In genomic region chr16:8675183-8676159, GRCh38 we compare ENCODE assay signal across 8 cellular contexts. TPM values are rescaled to one million over a fixed set of nuclear protein-coding genes. Genes with fewer than 3 reads are reported as not detected.
DNase-seq lines count a peak whose midpoint lies in the region; ATAC-seq and TF ChIP-seq lines count a peak whose summit lies in the region.

No MANE protein-coding gene starts in this region.

- H3K9me3 ChIP-seq in HUES64 (ENCODE audit: insufficient read depth, low read depth, low read length) = no peaks in the 10 kb centered on the region

- no peaks in the 10 kb centered on the region for H3K36me3 ChIP-seq in HUES64 (ENCODE audit: insufficient read depth, low read length)

- peaks cover 4% of the 10 kb centered on the region; the same call in 1 of the 2 replicates for H3K4me1 ChIP-seq in HUES64 (ENCODE audit: insufficient read depth, low read length)

- 68% methylated on average over 13 of the region's 13 CpGs for WGBS in HUES64

- H3K9ac ChIP-seq in HUES64 (ENCODE audit: low read depth, low read length) = no peak overlapping the region

- TF ChIP-seq CTCF in epithelial cell of proximal tubule (conservative IDR thresholded peaks at IDR 0.05; ENCODE audit: low read depth, low read length) = no peak

- no peak overlapping the region for H3K27ac ChIP-seq in HUES64 (ENCODE audit: low read depth, low read length)

- H3K27me3 ChIP-seq in HUES64 (ENCODE audit: insufficient read depth, low read length) = peaks cover 43% of the 10 kb centered on the region

- DNase-seq in activated CD4-positive, alpha-beta T cell treated with anti-CD3 and anti-CD28 coated beads, Interleukin-2, amount 50 U/mL, for 48 hours = peak; percentile 56 to 64
- DNase-seq in epithelial cell of proximal tubule (ENCODE audit: low read depth) (no peak), cerebellum (ENCODE audit: low spot score) (no peak), NCI-H446 (lab: John Stamatoyannopoulos, UW) (no peak)
- DNase-seq in stimulated activated CD4-positive, alpha-beta T cell treated with anti-CD3 and anti-CD28 coated beads, Interleukin-12 subunit alpha, Interleukin-12 subunit beta, amount 100 ng/mL, for 4 hours = peak; percentile 37

- no peak for ATAC-seq in HG03196 (IDR thresholded peaks at IDR 0.05; ENCODE audit: unreplicated experiment)
- no peak for ATAC-seq in HG02759 (IDR thresholded peaks at IDR 0.05; ENCODE audit: unreplicated experiment)

- H3K4me3 ChIP-seq in HUES64 (ENCODE audit: low read length) (peak overlapping the region; percentile 93), epithelial cell of proximal tubule (ENCODE audit: low read depth, low read length) (peak overlapping the region; percentile 7)

RNA-seq across cellular contexts. Expression of gene ABAT, which starts 1.1 kb away (rescaled TPM):
- polyA plus RNA-seq in HUES64 (2013, experiment 1 of 2) = 5.1 TPM
- polyA plus RNA-seq in HUES64 (2013, experiment 2 of 2) = 7.4 TPM
- 1.6 and 3.9 TPM in 2 replicates for total RNA-seq in epithelial cell of proximal tubule
- total RNA-seq in cerebellum = 139 TPM

RNA-seq across cellular contexts. Expression of gene METTL22, which starts 54.0 kb away (rescaled TPM):
- 23.5 TPM for polyA plus RNA-seq in HUES64 (2013, experiment 1 of 2)
- polyA plus RNA-seq in HUES64 (2013, experiment 2 of 2) = 22.7 TPM
- 15.5 and 25.7 TPM in 2 replicates for total RNA-seq in epithelial cell of proximal tubule
- 30.4 TPM for total RNA-seq in cerebellum

Comparison
In these comparisons a context has a peak if more than half of its experiments do, and no peak if none do; other contexts are left out.
1. DNase-seq: peak in activated CD4-positive, alpha-beta T cell treated with anti-CD3 and anti-CD28 coated beads, Interleukin-2, amount 50 U/mL, for 48 hours (2 of 2) and stimulated activated CD4-positive, alpha-beta T cell treated with anti-CD3 and anti-CD28 coated beads, Interleukin-12 subunit alpha, Interleukin-12 subunit beta, amount 100 ng/mL, for 4 hours (single experiment); none in epithelial cell of proximal tubule (single experiment), cerebellum (single experiment) and NCI-H446 (0 of 2).
2. RNA of gene ABAT, which starts 1.1 kb away (total RNA-seq): 139 TPM in cerebellum (single experiment); 1.6 to 3.9 TPM in epithelial cell of proximal tubule; every median in the first group is over 10 times any median in the second.